1 cellular context compared by ENCODE assay signal in genomic region chr10:87734987-87735827, GRCh38.
TF ChIP-seq lines count a peak whose summit lies in the region.

No MANE protein-coding gene starts in this region.

TF ChIP-seq in HEK293, 187 proteins besides CTCF, POLR2A, EP300 and RAD21 (continued from another document):
- TF ChIP-seq PATZ1 (tag by site-specific recombination; IDR thresholded peaks at IDR 0.05) (peak; percentile 50; the same call in 1 of the 2 replicates), ZNF747 (tag by site-specific recombination; IDR thresholded peaks at IDR 0.05) (no peak), IKZF3 (tag by site-specific recombination; IDR thresholded peaks at IDR 0.05) (peak; percentile 39; the same call in 1 of the 2 replicates), ZNF146 (tag by site-specific recombination; IDR thresholded peaks at IDR 0.05) (no peak), ZNF692 (tag by site-specific recombination; IDR thresholded peaks at IDR 0.05) (0 out of 2 replicates have a peak, but pooled peaks have one; percentile 46), SP3 (tag by site-specific recombination; IDR thresholded peaks at IDR 0.05) (no peak), GFI1B (tag by site-specific recombination; IDR thresholded peaks at IDR 0.05) (no peak), GLIS2 (tag by site-specific recombination; IDR thresholded peaks at IDR 0.05) (no peak; the same call in 1 of the 2 replicates), ZNF423 (tag by site-specific recombination; IDR thresholded peaks at IDR 0.05) (no peak), ZNF580 (tag by site-specific recombination; IDR thresholded peaks at IDR 0.05) (0 out of 2 replicates have a peak, but pooled peaks have one; percentile 14)
